ENCODE assay signal across 8 cellular contexts in genomic region chr15:50907866-50908208, GRCh38. TPM values are rescaled to one million over a fixed set of nuclear protein-coding genes. Genes with fewer than 3 reads are reported as not detected.
DNase-seq lines count a peak whose midpoint lies in the region; ATAC-seq and TF ChIP-seq lines count a peak whose summit lies in the region.

No MANE protein-coding gene starts in this region.

- DNase-seq in BJ (ENCODE audit: low read depth) (no peak), T-helper 9 cell (peak; percentile 36), caudate nucleus (lab: John Stamatoyannopoulos, UW) (peak in 20 of 61 donors; percentile 19 to 74 (median 62))
- peak in 2 of 3 donors; percentile 33 to 46 for DNase-seq in stimulated activated CD4-positive, alpha-beta T cell treated with anti-CD3 and anti-CD28 coated beads, TNF-alpha, amount 100 ng/mL, for 48 hours (ENCODE audit: low read depth in 3 of 3)

- H3K4me1 ChIP-seq in HUES6 (ENCODE audit: control insufficient read depth, insufficient read depth, low read length) = peaks cover 5% of the 10 kb centered on the region; the same call in 1 of the 2 replicates

- POLR2A ChIA-PET in BJ (lab: Charles Lee) = no interaction called here

- H3K27ac ChIP-seq in HUES6 (ENCODE audit: low read depth, low read length) (peak overlapping the region; percentile 78; the same call in 1 of the 2 replicates), caudate nucleus (ENCODE audit: low read depth, low read length) (peak overlapping the region; percentile 92), layer of hippocampus (ENCODE audit: low read depth, low read length) (peak overlapping the region; percentile 89)

- no peaks in the 10 kb centered on the region for H3K9me3 ChIP-seq in HUES6 (ENCODE audit: control insufficient read depth, insufficient read depth, low read depth, low read length)

- no peak for TF ChIP-seq CTCF in BJ (IDR thresholded peaks at IDR 0.05; ENCODE audit: insufficient read depth, low read depth, low read length)

- H3K4me3 ChIP-seq in BJ (ENCODE audit: low read depth, low read length) (peak overlapping the region; percentile 98), HUES6 (ENCODE audit: low read depth, low read length) (peak overlapping the region; percentile 88)

- peak overlapping the region; percentile 88 for H3K9ac ChIP-seq in HUES6 (ENCODE audit: low read length)

- CTCF ChIA-PET in BJ (lab: Yijun Ruan, JAX) = interaction anchor here (0.7 to 3.0 kb wide), 8 partner anchors 9 to 553 kb away, joined by 3 to 12 read pairs (median 4); partner anchors contain the start of gene GABPB1

- no peaks in the 10 kb centered on the region for H3K36me3 ChIP-seq in BJ (ENCODE audit: control insufficient read depth, insufficient read depth, low read length)
- peaks cover 9% of the 10 kb centered on the region for H3K36me3 ChIP-seq in HUES6 (ENCODE audit: control insufficient read depth, insufficient read depth, low read length)

- ATAC-seq in GM19372 (IDR thresholded peaks at IDR 0.05; ENCODE audit: low read depth, unreplicated experiment) = peak; percentile 20
- ATAC-seq in GM19455 (IDR thresholded peaks at IDR 0.05; ENCODE audit: unreplicated experiment) = no peak

- H3K27me3 ChIP-seq in BJ (ENCODE audit: control insufficient read depth, insufficient read depth, low read length) (no peaks in the 10 kb centered on the region), HUES6 (ENCODE audit: control insufficient read depth, insufficient read depth, low read length) (peaks cover 5% of the 10 kb centered on the region; the same call in 1 of the 2 replicates), layer of hippocampus (ENCODE audit: control insufficient read depth, insufficient read depth, low read length) (no peaks in the 10 kb centered on the region)

RNA-seq across cellular contexts. Expression of gene AP4E1, which starts 0.6 kb away (rescaled TPM):
- 1.8 and 4.2 TPM in 2 replicates for polyA plus RNA-seq in BJ (2011; rRNA removed)
- 3.2 and 3.7 TPM in 2 replicates for polyA minus RNA-seq in BJ (2011; rRNA and poly(A)+ RNA removed)
